Comparison of ENCODE assay signal across 31 cellular contexts in genomic region chr2:69539549-69539908, GRCh38.
DNase-seq lines count a peak whose midpoint lies in the region; ATAC-seq, FAIRE-seq and TF ChIP-seq lines count a peak whose summit lies in the region.
"Had no signal": no experiment of that assay in that cellular context is flagged by ENCODE, and none has a peak within 500 bp of the region (broad histone marks: within the 10 kb centered on the region; RNA-seq: fewer than 3 reads in every experiment).

No MANE protein-coding gene starts in this region.

- no peak for DNase-seq in activated CD4-positive, alpha-beta memory T cell treated with anti-CD3 and anti-CD28 coated beads for 36 hours
- no peak for DNase-seq in activated CD4-positive, alpha-beta memory T cell treated with anti-CD3 and anti-CD28 coated beads, Interleukin-2, amount 10 ng/mL, durations not matched to agents 7 days and 5 days
- DNase-seq in HCT116 (ENCODE audit: low read depth, low spot score) = no peak
- DNase-seq in K562 (ENCODE audit: extremely low read depth in 1 of 4, low spot score in 3 of 4) = no peak
- DNase-seq in naive thymus-derived CD8-positive, alpha-beta T cell = no peak
- DNase-seq in effector CD4-positive, alpha-beta T cell = no peak
- DNase-seq in GM13977 (ENCODE audit: low spot score) = no peak
- DNase-seq in activated gamma-delta T cell treated with Interleukin-2 at 50 U/mL for 16 hours = no peak
- DNase-seq: activated CD8-positive, alpha-beta memory T cell treated with anti-CD3 and anti-CD28 coated beads for 24 hours; activated T-cell treated with anti-CD3 and anti-CD28 coated beads, Interleukin-2, amount 50 U/mL, for 48 hours; AML-193; DMS153; hippocampal formation; left lung; NCI-H1092; NCI-H1930; NCI-H526; NK-92 treated with Interleukin-12 subunit alpha and Interleukin-12 subunit beta, amount 100 ng/mL, for 24 hours; stimulated activated naive CD4-positive, alpha-beta T cell; SW 1271; testis had no signal

- CTCF ChIA-PET in activated CD4-positive, alpha-beta memory T cell treated with anti-CD3 and anti-CD28 coated beads for 36 hours (lab: Charles Lee) = interaction anchor here (0.7 to 1.9 kb wide), 2 partner anchors 26 to 185 kb away, joined by 3 to 4 read pairs; no protein-coding TSS in a partner anchor
- CTCF ChIA-PET in activated CD4-positive, alpha-beta memory T cell treated with anti-CD3 and anti-CD28 coated beads, Interleukin-2, amount 10 ng/mL, durations not matched to agents 7 days and 5 days (lab: Charles Lee) = no interaction called here
- CTCF ChIA-PET in HCT116 (lab: Charles Lee) (no interaction called here), K562 (lab: Yijun Ruan, JAX; ENCODE audit: low intra/inter-chr PET ratio) (no interaction called here)

- H3K4me3 ChIP-seq in HCT116 (replicated peaks in 1 of 2; ENCODE audit: low read depth in 1 of 2, low read length in 2 of 2) = no peak overlapping the region
- H3K4me3 ChIP-seq in K562 = no peak overlapping the region
- H3K4me3 ChIP-seq: left lung, Peyer's patch, prostate gland, testis had no signal

- H3K9me3 ChIP-seq in HCT116 (ENCODE audit: control insufficient read depth in 1 of 2, insufficient read depth in 1 of 2, low read depth in 1 of 2, low read length in 2 of 2) (no peaks in the 10 kb centered on the region), K562 (replicated peaks; ENCODE audit: control insufficient read depth, insufficient read depth, low read depth, low read length) (no peaks in the 10 kb centered on the region)
- H3K9me3 ChIP-seq: left lung, Peyer's patch, prostate gland, testis had no signal

- H3K36me3 ChIP-seq in HCT116 (ENCODE audit: control insufficient read depth in 1 of 2, insufficient read depth in 2 of 2, low read length in 2 of 2) (no peaks in the 10 kb centered on the region; a peak in 1 of 4 replicates), K562 (ENCODE audit: control insufficient read depth, insufficient read depth, low read length) (no peaks in the 10 kb centered on the region; the same call in 2 of the 3 replicates)

- no peak overlapping the region for H3K27ac ChIP-seq in HCT116 (ENCODE audit: low read depth, low read length)
- no peak overlapping the region for H3K27ac ChIP-seq in K562 (ENCODE audit: extremely low read depth, low read depth, low read length)
- H3K27ac ChIP-seq: left lung, prostate gland, testis had no signal

- peaks cover 30% of the 10 kb centered on the region for H3K4me1 Mint-ChIP-seq in activated CD4-positive, alpha-beta memory T cell treated with anti-CD3 and anti-CD28 coated beads for 36 hours (ENCODE audit: low read depth)
- peaks cover 17% of the 10 kb centered on the region for H3K4me1 Mint-ChIP-seq in activated CD4-positive, alpha-beta memory T cell treated with anti-CD3 and anti-CD28 coated beads, Interleukin-2, amount 10 ng/mL, durations not matched to agents 7 days and 5 days
- H3K4me1 Mint-ChIP-seq in naive thymus-derived CD8-positive, alpha-beta T cell = peaks cover 30 to 58% (median 44%) of the 10 kb centered on the region in 4 donors

- TF ChIP-seq CTCF in HCT116 (IDR thresholded peaks at IDR 0.05 in 2 of 3, conservative IDR thresholded peaks at IDR 0.05 in 1 of 3; ENCODE audit: borderline replicate concordance in 1 of 3, insufficient read depth in 1 of 3, low read depth in 2 of 3, low read length in 2 of 3) (no peak), K562 (IDR thresholded peaks at IDR 0.05 in 2 of 3, conservative IDR thresholded peaks at IDR 0.05 in 1 of 3; ENCODE audit: insufficient read depth in 2 of 3, low read depth in 1 of 3, low read length in 3 of 3) (no peak), GM13977 (IDR thresholded peaks at IDR 0.05; ENCODE audit: extremely low read depth, insufficient read depth, missing control alignments) (no peak)

- BruUV-seq in HCT116 (replicated peaks; lab: Mats Ljungman, UMichigan) = no TSS peak
- BruUV-seq in K562 (replicated peaks; lab: Mats Ljungman, UMichigan) = no TSS peak

- peaks cover under 1% of the 10 kb centered on the region for H3K9me3 Mint-ChIP-seq in activated CD4-positive, alpha-beta memory T cell treated with anti-CD3 and anti-CD28 coated beads for 36 hours
- H3K9me3 Mint-ChIP-seq in activated CD4-positive, alpha-beta memory T cell treated with anti-CD3 and anti-CD28 coated beads, Interleukin-2, amount 10 ng/mL, durations not matched to agents 7 days and 5 days = no peaks in the 10 kb centered on the region
- peaks cover 0 to 7% (median 0%) of the 10 kb centered on the region in 9 donors for H3K9me3 Mint-ChIP-seq in naive thymus-derived CD8-positive, alpha-beta T cell
- H3K9me3 Mint-ChIP-seq: dendritic cell treated with granulocyte-macrophage colony-stimulating factor and Interleukin-4, amounts not matched to agents 40 ng/mL and 50 ng/mL, for 4 days had no signal

- intact Hi-C loops in activated CD4-positive, alpha-beta memory T cell treated with anti-CD3 and anti-CD28 coated beads for 36 hours (cut with micrococcal nuclease) = no loop called here
- intact Hi-C loops in HCT116 (cut with micrococcal nuclease) = no loop called here
- intact Hi-C loops in K562 (cut with micrococcal nuclease) = no loop called here

- ATAC-seq in HCT116 (0 out of 2 replicates have a peak, but pooled peaks have one; percentile 42), K562 (no peak)
- ATAC-seq in naive thymus-derived CD8-positive, alpha-beta T cell = no peak
- ATAC-seq: activated CD4-positive, CD25-positive, alpha-beta regulatory T cell treated with anti-CD3 and anti-CD28 coated beads, Interleukin-2, amount 50 U/mL, for 24 hours; activated naive CD4-positive, alpha-beta T cell treated with anti-CD3 and anti-CD28 coated beads, Interleukin-2, amount 50 U/mL, for 72 hours had no signal

- H3K9ac ChIP-seq in HCT116 (ENCODE audit: low read length) = no peak overlapping the region
- no peak overlapping the region for H3K9ac ChIP-seq in K562 (ENCODE audit: insufficient read depth in 1 of 2, low read depth in 2 of 2, low read length in 2 of 2)

- H3K4me2 ChIP-seq in HCT116 (ENCODE audit: low read length) = peak overlapping the region; percentile 54
- H3K4me2 ChIP-seq in K562 (ENCODE audit: insufficient read depth, low read length) = no peak overlapping the region

- peak overlapping the region; percentile 8 for H3K27ac Mint-ChIP-seq in activated CD4-positive, alpha-beta memory T cell treated with anti-CD3 and anti-CD28 coated beads for 36 hours
- H3K27ac Mint-ChIP-seq in activated CD4-positive, alpha-beta memory T cell treated with anti-CD3 and anti-CD28 coated beads, Interleukin-2, amount 10 ng/mL, durations not matched to agents 7 days and 5 days = no peak overlapping the region
- H3K27ac Mint-ChIP-seq in naive thymus-derived CD8-positive, alpha-beta T cell = peak overlapping the region in 9 of 10 donors; percentile 3 to 85 (median 18)
- H3K27ac Mint-ChIP-seq: dendritic cell treated with granulocyte-macrophage colony-stimulating factor and Interleukin-4, amounts not matched to agents 40 ng/mL and 50 ng/mL, for 4 days had no signal

- H4K20me1 ChIP-seq in HCT116 (ENCODE audit: insufficient read depth) (no peaks in the 10 kb centered on the region), K562 (replicated peaks; ENCODE audit: control insufficient read depth, insufficient read depth, low read length) (no peaks in the 10 kb centered on the region)

- H3K79me2 ChIP-seq in HCT116 (ENCODE audit: insufficient read depth, low read length) (no peaks in the 10 kb centered on the region), K562 (ENCODE audit: control insufficient read depth, insufficient read depth, low read length) (no peaks in the 10 kb centered on the region)

- RAD21 ChIA-PET in HCT116 (lab: Charles Lee; ENCODE audit: low non-redundant PET in 1 of 2, low total read pairs in 2 of 2, uncharacterized antibody in 2 of 2, unreplicated experiment in 2 of 2) = no interaction called here

- in situ Hi-C loops in K562 (cut with MboI) (no loop called here), GM13977 (cut with MboI; ENCODE audit: low pct_unique_long_range_greater_than_20kb, low sequenced_read_pairs, unreplicated experiment) (no loop called here)

- H2AFZ ChIP-seq in HCT116 (ENCODE audit: low read depth, low read length, poor library complexity, severe bottlenecking) (no peak overlapping the region), K562 (ENCODE audit: low read depth, low read length) (no peak overlapping the region)

- no peak for FAIRE-seq in K562 (lab: Jason Lieb, UNC)
- FAIRE-seq: A204.1, astrocyte, endometrium, frontal cortex, urothelium cell line had no signal

- no peaks in the 10 kb centered on the region for H3K27me3 Mint-ChIP-seq in activated CD4-positive, alpha-beta memory T cell treated with anti-CD3 and anti-CD28 coated beads for 36 hours
- no peaks in the 10 kb centered on the region for H3K27me3 Mint-ChIP-seq in activated CD4-positive, alpha-beta memory T cell treated with anti-CD3 and anti-CD28 coated beads, Interleukin-2, amount 10 ng/mL, durations not matched to agents 7 days and 5 days
- no peaks in the 10 kb centered on the region for H3K27me3 Mint-ChIP-seq in naive thymus-derived CD8-positive, alpha-beta T cell
- H3K27me3 Mint-ChIP-seq: dendritic cell treated with granulocyte-macrophage colony-stimulating factor and Interleukin-4, amounts not matched to agents 40 ng/mL and 50 ng/mL, for 4 days had no signal

- H3K9me2 ChIP-seq in HCT116 (ENCODE audit: insufficient read depth) = no peaks in the 10 kb centered on the region

- peaks cover 54% of the 10 kb centered on the region for H3K36me3 Mint-ChIP-seq in activated CD4-positive, alpha-beta memory T cell treated with anti-CD3 and anti-CD28 coated beads for 36 hours
- peaks cover 70% of the 10 kb centered on the region for H3K36me3 Mint-ChIP-seq in activated CD4-positive, alpha-beta memory T cell treated with anti-CD3 and anti-CD28 coated beads, Interleukin-2, amount 10 ng/mL, durations not matched to agents 7 days and 5 days (ENCODE audit: low read depth)
- H3K36me3 Mint-ChIP-seq in naive thymus-derived CD8-positive, alpha-beta T cell = peaks cover 29 to 99% (median 51%) of the 10 kb centered on the region in 3 donors

- no peak overlapping the region for H3K4me3 Mint-ChIP-seq in activated CD4-positive, alpha-beta memory T cell treated with anti-CD3 and anti-CD28 coated beads for 36 hours
- H3K4me3 Mint-ChIP-seq in activated CD4-positive, alpha-beta memory T cell treated with anti-CD3 and anti-CD28 coated beads, Interleukin-2, amount 10 ng/mL, durations not matched to agents 7 days and 5 days = no peak overlapping the region
- H3K4me3 Mint-ChIP-seq in naive thymus-derived CD8-positive, alpha-beta T cell = no peak overlapping the region
- H3K4me3 Mint-ChIP-seq: dendritic cell treated with granulocyte-macrophage colony-stimulating factor and Interleukin-4, amounts not matched to agents 40 ng/mL and 50 ng/mL, for 4 days had no signal

- POLR2A ChIA-PET in activated CD4-positive, alpha-beta memory T cell treated with anti-CD3 and anti-CD28 coated beads for 36 hours (lab: Charles Lee) = no interaction called here
- POLR2A ChIA-PET in activated CD4-positive, alpha-beta memory T cell treated with anti-CD3 and anti-CD28 coated beads, Interleukin-2, amount 10 ng/mL, durations not matched to agents 7 days and 5 days (lab: Charles Lee) = no interaction called here
- POLR2A ChIA-PET in HCT116 (lab: Charles Lee) = interaction anchor here (0.8 kb wide), 1 partner anchor 12 kb away, joined by 3 read pairs; no protein-coding TSS in a partner anchor
- POLR2A ChIA-PET in K562 (lab: Yijun Ruan, JAX) = interaction anchor here (0.7 to 1.0 kb wide), 2 partner anchors 11 to 162 kb away, joined by 3 read pairs; no protein-coding TSS in a partner anchor
- POLR2A ChIA-PET in naive thymus-derived CD8-positive, alpha-beta T cell (lab: Charles Lee) = no interaction called here

- TF ChIP-seq RAD21 in HCT116 (IDR thresholded peaks at IDR 0.05; ENCODE audit: low read depth) (no peak), K562 (CRISPR knock-in tag; conservative IDR thresholded peaks at IDR 0.05 in 1 of 2, IDR thresholded peaks at IDR 0.05 in 1 of 2) (no peak)

- TF ChIP-seq POLR2A in HCT116 (IDR thresholded peaks at IDR 0.05; ENCODE audit: borderline replicate concordance, extremely low read depth, insufficient read depth, insufficient read length) = no peak
- no peak for TF ChIP-seq POLR2A in K562 (conservative IDR thresholded peaks at IDR 0.05)

- H3K4me1 ChIP-seq in HCT116 (ENCODE audit: control insufficient read depth in 1 of 2, insufficient read depth in 2 of 2, low read length in 2 of 2) = peaks cover 7 to 11% of the 10 kb centered on the region in 2 experiments
- no peaks in the 10 kb centered on the region; a peak in 1 of 5 replicates for H3K4me1 ChIP-seq in K562 (replicated peaks in 1 of 2; ENCODE audit: control insufficient read depth in 2 of 2, insufficient read depth in 2 of 2, low read length in 2 of 2)
- H3K4me1 ChIP-seq: prostate gland, testis had no signal

- no peaks in the 10 kb centered on the region for H3K27me3 ChIP-seq in HCT116 (ENCODE audit: insufficient read depth, low read length)
- H3K27me3 ChIP-seq in K562 (ENCODE audit: control insufficient read depth in 2 of 2, insufficient read depth in 2 of 2, low read length in 2 of 2) = no peaks in the 10 kb centered on the region
- H3K27me3 ChIP-seq: left lung, Peyer's patch, testis had no signal

- H3K9me1 ChIP-seq in K562 (ENCODE audit: control insufficient read depth, insufficient read depth, low read length) = no peaks in the 10 kb centered on the region

- TF ChIP-seq EP300 in K562 (IDR thresholded peaks at IDR 0.05; ENCODE audit: low read length) = no peak

Comparison
In these comparisons a context has a peak if more than half of its experiments do, and no peak if none do; other contexts are left out.
1. POLR2A ChIA-PET loops: an anchor here in HCT116 (0.8 kb wide) and K562 (0.7 to 1.0 kb wide); none called in activated CD4-positive, alpha-beta memory T cell treated with anti-CD3 and anti-CD28 coated beads for 36 hours, activated CD4-positive, alpha-beta memory T cell treated with anti-CD3 and anti-CD28 coated beads, Interleukin-2, amount 10 ng/mL, durations not matched to agents 7 days and 5 days and naive thymus-derived CD8-positive, alpha-beta T cell.